Comparison of ENCODE assay signal across 1 cellular context in genomic region chr16:3170440-3171180, GRCh38.
TF ChIP-seq lines count a peak whose summit lies in the region.

No MANE protein-coding gene starts in this region.

TF ChIP-seq in HepG2, 621 proteins besides CTCF, POLR2A, EP300 and RAD21 (continues in another document):
- TF ChIP-seq ZMYM2 (CRISPR knock-in tag; IDR thresholded peaks at IDR 0.05) (0 out of 2 replicates have a peak, but pooled peaks have one; percentile 19), HBP1 (CRISPR knock-in tag; IDR thresholded peaks at IDR 0.05; ENCODE audit: low read depth) (0 out of 2 replicates have a peak, but pooled peaks have one; percentile 33), ZBTB21 (CRISPR knock-in tag; IDR thresholded peaks at IDR 0.05) (no peak), MIER2 (CRISPR knock-in tag; IDR thresholded peaks at IDR 0.05) (0 out of 2 replicates have a peak, but pooled peaks have one; percentile 14), ZNF335 (CRISPR knock-in tag; IDR thresholded peaks at IDR 0.05) (no peak), ELF1 (CRISPR knock-in tag; IDR thresholded peaks at IDR 0.05) (peak; percentile 63), EEA1 (CRISPR knock-in tag; IDR thresholded peaks at IDR 0.05; ENCODE audit: borderline replicate concordance) (no peak), PATZ1 (CRISPR knock-in tag; IDR thresholded peaks at IDR 0.05) (peak; percentile 72), ZNF326 (CRISPR knock-in tag; IDR thresholded peaks at IDR 0.05; ENCODE audit: borderline replicate concordance) (no peak), ZNF780A (CRISPR knock-in tag; IDR thresholded peaks at IDR 0.05) (no peak), ZNF790 (CRISPR knock-in tag; IDR thresholded peaks at IDR 0.05; ENCODE audit: borderline replicate concordance) (no peak), IRF1 (CRISPR knock-in tag; IDR thresholded peaks at IDR 0.05; ENCODE audit: low read depth) (no peak), SIN3B (IDR thresholded peaks at IDR 0.05; ENCODE audit: low read length) (no peak), ZBTB38 (CRISPR knock-in tag; IDR thresholded peaks at IDR 0.05) (0 out of 2 replicates have a peak, but pooled peaks have one; percentile 14), MAFK (conservative IDR thresholded peaks at IDR 0.05 in 1 of 2, IDR thresholded peaks at IDR 0.05 in 1 of 2; ENCODE audit: low read length in 2 of 2) (no peak), MAFF (IDR thresholded peaks at IDR 0.05; ENCODE audit: low read depth, low read length) (no peak), GABPA (IDR thresholded peaks at IDR 0.05; ENCODE audit: low read depth, low read length) (no peak), GABPA (CRISPR knock-in tag; IDR thresholded peaks at IDR 0.05; ENCODE audit: low read depth) (no peak), MXD1 (CRISPR knock-in tag; IDR thresholded peaks at IDR 0.05) (no peak), CHCHD3 (CRISPR knock-in tag; IDR thresholded peaks at IDR 0.05) (no peak), KLF13 (CRISPR knock-in tag; IDR thresholded peaks at IDR 0.05) (no peak), ZC3H13 (CRISPR knock-in tag; IDR thresholded peaks at IDR 0.05) (no peak), PCBP2 (optimal IDR thresholded peaks at IDR 0.05; ENCODE audit: low read depth, low read length, poor library complexity, severe bottlenecking) (no peak), ZBTB4 (CRISPR knock-in tag; IDR thresholded peaks at IDR 0.05; ENCODE audit: borderline replicate concordance) (no peak), SIX4 (CRISPR knock-in tag; IDR thresholded peaks at IDR 0.05) (no peak), SYNCRIP (IDR thresholded peaks at IDR 0.05; ENCODE audit: insufficient read depth, low read depth, low read length) (no peak), ZBTB42 (CRISPR knock-in tag; IDR thresholded peaks at IDR 0.05) (no peak), CHD2 (IDR thresholded peaks at IDR 0.05; ENCODE audit: low read depth, low read length) (no peak), ZNF724P (CRISPR knock-in tag; IDR thresholded peaks at IDR 0.05; ENCODE audit: borderline replicate concordance) (no peak), CEBPB (IDR thresholded peaks at IDR 0.05; ENCODE audit: borderline replicate concordance, low read depth, low read length) (no peak), ZFYVE20 (CRISPR knock-in tag; IDR thresholded peaks at IDR 0.05; ENCODE audit: borderline replicate concordance, low read depth) (no peak)
- TF ChIP-seq, protein P1, sequence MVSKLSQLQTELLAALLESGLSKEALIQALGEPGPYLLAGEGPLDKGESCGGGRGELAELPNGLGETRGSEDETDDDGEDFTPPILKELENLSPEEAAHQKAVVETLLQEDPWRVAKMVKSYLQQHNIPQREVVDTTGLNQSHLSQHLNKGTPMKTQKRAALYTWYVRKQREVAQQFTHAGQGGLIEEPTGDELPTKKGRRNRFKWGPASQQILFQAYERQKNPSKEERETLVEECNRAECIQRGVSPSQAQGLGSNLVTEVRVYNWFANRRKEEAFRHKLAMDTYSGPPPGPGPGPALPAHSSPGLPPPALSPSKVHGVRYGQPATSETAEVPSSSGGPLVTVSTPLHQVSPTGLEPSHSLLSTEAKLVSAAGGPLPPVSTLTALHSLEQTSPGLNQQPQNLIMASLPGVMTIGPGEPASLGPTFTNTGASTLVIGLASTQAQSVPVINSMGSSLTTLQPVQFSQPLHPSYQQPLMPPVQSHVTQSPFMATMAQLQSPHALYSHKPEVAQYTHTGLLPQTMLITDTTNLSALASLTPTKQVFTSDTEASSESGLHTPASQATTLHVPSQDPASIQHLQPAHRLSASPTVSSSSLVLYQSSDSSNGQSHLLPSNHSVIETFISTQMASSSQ (IDR thresholded peaks at IDR 0.05; ENCODE audit: low read depth) = no peak
- TF ChIP-seq, protein P1 (CRISPR knock-in tag; IDR thresholded peaks at IDR 0.05; ENCODE audit: borderline replicate concordance) = no peak
- TF ChIP-seq, protein P2, sequence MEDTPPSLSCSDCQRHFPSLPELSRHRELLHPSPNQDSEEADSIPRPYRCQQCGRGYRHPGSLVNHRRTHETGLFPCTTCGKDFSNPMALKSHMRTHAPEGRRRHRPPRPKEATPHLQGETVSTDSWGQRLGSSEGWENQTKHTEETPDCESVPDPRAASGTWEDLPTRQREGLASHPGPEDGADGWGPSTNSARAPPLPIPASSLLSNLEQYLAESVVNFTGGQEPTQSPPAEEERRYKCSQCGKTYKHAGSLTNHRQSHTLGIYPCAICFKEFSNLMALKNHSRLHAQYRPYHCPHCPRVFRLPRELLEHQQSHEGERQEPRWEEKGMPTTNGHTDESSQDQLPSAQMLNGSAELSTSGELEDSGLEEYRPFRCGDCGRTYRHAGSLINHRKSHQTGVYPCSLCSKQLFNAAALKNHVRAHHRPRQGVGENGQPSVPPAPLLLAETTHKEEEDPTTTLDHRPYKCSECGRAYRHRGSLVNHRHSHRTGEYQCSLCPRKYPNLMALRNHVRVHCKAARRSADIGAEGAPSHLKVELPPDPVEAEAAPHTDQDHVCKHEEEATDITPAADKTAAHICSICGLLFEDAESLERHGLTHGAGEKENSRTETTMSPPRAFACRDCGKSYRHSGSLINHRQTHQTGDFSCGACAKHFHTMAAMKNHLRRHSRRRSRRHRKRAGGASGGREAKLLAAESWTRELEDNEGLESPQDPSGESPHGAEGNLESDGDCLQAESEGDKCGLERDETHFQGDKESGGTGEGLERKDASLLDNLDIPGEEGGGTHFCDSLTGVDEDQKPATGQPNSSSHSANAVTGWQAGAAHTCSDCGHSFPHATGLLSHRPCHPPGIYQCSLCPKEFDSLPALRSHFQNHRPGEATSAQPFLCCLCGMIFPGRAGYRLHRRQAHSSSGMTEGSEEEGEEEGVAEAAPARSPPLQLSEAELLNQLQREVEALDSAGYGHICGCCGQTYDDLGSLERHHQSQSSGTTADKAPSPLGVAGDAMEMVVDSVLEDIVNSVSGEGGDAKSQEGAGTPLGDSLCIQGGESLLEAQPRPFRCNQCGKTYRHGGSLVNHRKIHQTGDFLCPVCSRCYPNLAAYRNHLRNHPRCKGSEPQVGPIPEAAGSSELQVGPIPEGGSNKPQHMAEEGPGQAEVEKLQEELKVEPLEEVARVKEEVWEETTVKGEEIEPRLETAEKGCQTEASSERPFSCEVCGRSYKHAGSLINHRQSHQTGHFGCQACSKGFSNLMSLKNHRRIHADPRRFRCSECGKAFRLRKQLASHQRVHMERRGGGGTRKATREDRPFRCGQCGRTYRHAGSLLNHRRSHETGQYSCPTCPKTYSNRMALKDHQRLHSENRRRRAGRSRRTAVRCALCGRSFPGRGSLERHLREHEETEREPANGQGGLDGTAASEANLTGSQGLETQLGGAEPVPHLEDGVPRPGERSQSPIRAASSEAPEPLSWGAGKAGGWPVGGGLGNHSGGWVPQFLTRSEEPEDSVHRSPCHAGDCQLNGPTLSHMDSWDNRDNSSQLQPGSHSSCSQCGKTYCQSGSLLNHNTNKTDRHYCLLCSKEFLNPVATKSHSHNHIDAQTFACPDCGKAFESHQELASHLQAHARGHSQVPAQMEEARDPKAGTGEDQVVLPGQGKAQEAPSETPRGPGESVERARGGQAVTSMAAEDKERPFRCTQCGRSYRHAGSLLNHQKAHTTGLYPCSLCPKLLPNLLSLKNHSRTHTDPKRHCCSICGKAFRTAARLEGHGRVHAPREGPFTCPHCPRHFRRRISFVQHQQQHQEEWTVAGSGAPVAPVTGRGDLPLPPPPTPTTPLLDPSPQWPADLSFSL (CRISPR knock-in tag; IDR thresholded peaks at IDR 0.05) = no peak
- TF ChIP-seq, protein P3, sequence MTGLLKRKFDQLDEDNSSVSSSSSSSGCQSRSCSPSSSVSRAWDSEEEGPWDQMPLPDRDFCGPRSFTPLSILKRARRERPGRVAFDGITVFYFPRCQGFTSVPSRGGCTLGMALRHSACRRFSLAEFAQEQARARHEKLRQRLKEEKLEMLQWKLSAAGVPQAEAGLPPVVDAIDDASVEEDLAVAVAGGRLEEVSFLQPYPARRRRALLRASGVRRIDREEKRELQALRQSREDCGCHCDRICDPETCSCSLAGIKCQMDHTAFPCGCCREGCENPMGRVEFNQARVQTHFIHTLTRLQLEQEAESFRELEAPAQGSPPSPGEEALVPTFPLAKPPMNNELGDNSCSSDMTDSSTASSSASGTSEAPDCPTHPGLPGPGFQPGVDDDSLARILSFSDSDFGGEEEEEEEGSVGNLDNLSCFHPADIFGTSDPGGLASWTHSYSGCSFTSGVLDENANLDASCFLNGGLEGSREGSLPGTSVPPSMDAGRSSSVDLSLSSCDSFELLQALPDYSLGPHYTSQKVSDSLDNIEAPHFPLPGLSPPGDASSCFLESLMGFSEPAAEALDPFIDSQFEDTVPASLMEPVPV (CRISPR knock-in tag; IDR thresholded peaks at IDR 0.05) = peak; percentile 78; the same call in 1 of the 2 replicates
- TF ChIP-seq, protein P4, sequence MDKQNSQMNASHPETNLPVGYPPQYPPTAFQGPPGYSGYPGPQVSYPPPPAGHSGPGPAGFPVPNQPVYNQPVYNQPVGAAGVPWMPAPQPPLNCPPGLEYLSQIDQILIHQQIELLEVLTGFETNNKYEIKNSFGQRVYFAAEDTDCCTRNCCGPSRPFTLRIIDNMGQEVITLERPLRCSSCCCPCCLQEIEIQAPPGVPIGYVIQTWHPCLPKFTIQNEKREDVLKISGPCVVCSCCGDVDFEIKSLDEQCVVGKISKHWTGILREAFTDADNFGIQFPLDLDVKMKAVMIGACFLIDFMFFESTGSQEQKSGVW (CRISPR knock-in tag; IDR thresholded peaks at IDR 0.05; ENCODE audit: borderline replicate concordance) = no peak
